Comparison of ENCODE assay signal across 1 cellular context in the genomic region with DNA sequence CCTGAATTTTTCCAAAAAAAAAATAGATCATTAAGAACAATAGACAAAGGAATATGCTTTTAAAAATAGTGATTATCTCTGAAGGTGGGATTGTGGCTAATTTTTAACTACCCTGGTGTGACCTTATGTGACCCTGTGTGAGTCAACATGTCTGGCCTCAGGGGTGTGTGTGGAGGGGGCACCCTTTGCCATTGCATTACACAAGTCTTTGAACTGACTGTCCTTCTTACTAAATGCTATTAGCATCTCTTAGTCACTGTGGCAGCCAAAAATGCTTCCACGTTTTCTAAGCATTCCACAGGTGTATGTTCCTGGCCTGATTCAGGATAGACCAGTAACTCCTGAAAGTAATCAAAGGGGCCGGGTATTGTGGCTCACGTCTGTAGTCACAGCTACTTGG.
TF ChIP-seq lines count a peak whose summit lies in the region.

No MANE protein-coding gene starts in this region.

TF ChIP-seq in HepG2, 621 proteins besides CTCF, POLR2A, EP300 and RAD21 (continued from another document and continues in another):
- no peak for TF ChIP-seq ZBTB46 (CRISPR knock-in tag; IDR thresholded peaks at IDR 0.05; ENCODE audit: borderline replicate concordance)
- no peak for TF ChIP-seq DR1 (CRISPR knock-in tag; IDR thresholded peaks at IDR 0.05)
- TF ChIP-seq ZMAT3 (CRISPR knock-in tag; conservative IDR thresholded peaks at IDR 0.05): no peak
- no peak for TF ChIP-seq PITX1 (CRISPR knock-in tag; IDR thresholded peaks at IDR 0.05)
- no peak for TF ChIP-seq ZBTB21 (CRISPR knock-in tag; IDR thresholded peaks at IDR 0.05)
- peak; percentile 72 for TF ChIP-seq SALL1 (CRISPR knock-in tag; IDR thresholded peaks at IDR 0.05)
- peak; percentile 62; the same call in 1 of the 2 replicates for TF ChIP-seq CREM (IDR thresholded peaks at IDR 0.05)
- TF ChIP-seq CREM (CRISPR knock-in tag; IDR thresholded peaks at IDR 0.05): no peak
- no peak for TF ChIP-seq NFYB (CRISPR knock-in tag; IDR thresholded peaks at IDR 0.05)
- no peak for TF ChIP-seq U2AF1 (optimal IDR thresholded peaks at IDR 0.05; ENCODE audit: low read depth, low read length)
- TF ChIP-seq, protein P1, sequence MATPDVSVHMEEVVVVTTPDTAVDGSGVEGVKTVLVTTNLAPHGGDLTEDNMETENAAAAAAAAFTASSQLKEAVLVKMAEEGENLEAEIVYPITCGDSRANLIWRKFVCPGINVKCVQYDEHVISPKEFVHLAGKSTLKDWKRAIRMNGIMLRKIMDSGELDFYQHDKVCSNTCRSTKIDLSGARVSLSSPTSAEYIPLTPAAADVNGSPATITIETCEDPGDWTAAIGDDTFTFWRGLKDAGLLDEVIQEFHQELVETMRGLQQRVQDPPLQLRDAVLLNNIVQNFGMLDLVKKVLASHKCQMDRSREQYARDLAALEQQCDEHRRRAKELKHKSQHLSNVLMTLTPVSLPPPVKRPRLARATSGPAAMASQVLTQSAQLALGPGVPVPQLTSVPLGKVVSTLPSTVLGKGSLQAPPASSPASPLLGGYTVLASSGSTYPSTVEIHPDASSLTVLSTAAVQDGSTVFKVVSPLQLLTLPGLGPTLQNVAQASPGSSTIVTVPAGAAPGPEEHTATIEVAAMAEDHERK (CRISPR knock-in tag; IDR thresholded peaks at IDR 0.05; ENCODE audit: low read depth): no peak
- TF ChIP-seq SMAD9 (CRISPR knock-in tag; IDR thresholded peaks at IDR 0.05): no peak
- TF ChIP-seq ZNF564 (CRISPR knock-in tag; IDR thresholded peaks at IDR 0.05): no peak
- TF ChIP-seq ZSCAN21 (CRISPR knock-in tag; IDR thresholded peaks at IDR 0.05; ENCODE audit: borderline replicate concordance): no peak
- no peak for TF ChIP-seq RBAK (CRISPR knock-in tag; IDR thresholded peaks at IDR 0.05)
- no peak for TF ChIP-seq PLSCR1 (CRISPR knock-in tag; IDR thresholded peaks at IDR 0.05; ENCODE audit: borderline replicate concordance)
- TF ChIP-seq, protein P2, sequence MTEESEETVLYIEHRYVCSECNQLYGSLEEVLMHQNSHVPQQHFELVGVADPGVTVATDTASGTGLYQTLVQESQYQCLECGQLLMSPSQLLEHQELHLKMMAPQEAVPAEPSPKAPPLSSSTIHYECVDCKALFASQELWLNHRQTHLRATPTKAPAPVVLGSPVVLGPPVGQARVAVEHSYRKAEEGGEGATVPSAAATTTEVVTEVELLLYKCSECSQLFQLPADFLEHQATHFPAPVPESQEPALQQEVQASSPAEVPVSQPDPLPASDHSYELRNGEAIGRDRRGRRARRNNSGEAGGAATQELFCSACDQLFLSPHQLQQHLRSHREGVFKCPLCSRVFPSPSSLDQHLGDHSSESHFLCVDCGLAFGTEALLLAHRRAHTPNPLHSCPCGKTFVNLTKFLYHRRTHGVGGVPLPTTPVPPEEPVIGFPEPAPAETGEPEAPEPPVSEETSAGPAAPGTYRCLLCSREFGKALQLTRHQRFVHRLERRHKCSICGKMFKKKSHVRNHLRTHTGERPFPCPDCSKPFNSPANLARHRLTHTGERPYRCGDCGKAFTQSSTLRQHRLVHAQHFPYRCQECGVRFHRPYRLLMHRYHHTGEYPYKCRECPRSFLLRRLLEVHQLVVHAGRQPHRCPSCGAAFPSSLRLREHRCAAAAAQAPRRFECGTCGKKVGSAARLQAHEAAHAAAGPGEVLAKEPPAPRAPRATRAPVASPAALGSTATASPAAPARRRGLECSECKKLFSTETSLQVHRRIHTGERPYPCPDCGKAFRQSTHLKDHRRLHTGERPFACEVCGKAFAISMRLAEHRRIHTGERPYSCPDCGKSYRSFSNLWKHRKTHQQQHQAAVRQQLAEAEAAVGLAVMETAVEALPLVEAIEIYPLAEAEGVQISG (CRISPR knock-in tag; IDR thresholded peaks at IDR 0.05): 0 out of 2 replicates have a peak, but pooled peaks have one; percentile 21
- TF ChIP-seq ZNF343 (CRISPR knock-in tag; IDR thresholded peaks at IDR 0.05): no peak
- TF ChIP-seq ZMYM2 (CRISPR knock-in tag; IDR thresholded peaks at IDR 0.05): no peak
- TF ChIP-seq REL (CRISPR knock-in tag; conservative IDR thresholded peaks at IDR 0.05): no peak
- no peak for TF ChIP-seq TCF7L2 (IDR thresholded peaks at IDR 0.05; ENCODE audit: low read depth, low read length)
- 0 out of 2 replicates have a peak, but pooled peaks have one; percentile 45 for TF ChIP-seq POGZ (CRISPR knock-in tag; IDR thresholded peaks at IDR 0.05)
- no peak for TF ChIP-seq FUBP1 (CRISPR knock-in tag; IDR thresholded peaks at IDR 0.05; ENCODE audit: borderline replicate concordance)
- no peak for TF ChIP-seq CENPBD1 (CRISPR knock-in tag; IDR thresholded peaks at IDR 0.05; ENCODE audit: borderline replicate concordance, low read depth)
- TF ChIP-seq FOSL1 (CRISPR knock-in tag; IDR thresholded peaks at IDR 0.05; ENCODE audit: borderline replicate concordance): peak; percentile 45; the same call in 1 of the 2 replicates
- no peak for TF ChIP-seq LRRFIP1 (CRISPR knock-in tag; conservative IDR thresholded peaks at IDR 0.05)
- 0 out of 2 replicates have a peak, but pooled peaks have one; percentile 37 for TF ChIP-seq IRF2 (CRISPR knock-in tag; IDR thresholded peaks at IDR 0.05)
- no peak for TF ChIP-seq HNRNPL (IDR thresholded peaks at IDR 0.05; ENCODE audit: low read depth, low read length)
- TF ChIP-seq CEBPG (CRISPR knock-in tag; IDR thresholded peaks at IDR 0.05): peak; percentile 82
- peak; percentile 13; the same call in 1 of the 2 replicates for TF ChIP-seq HOXA3 (CRISPR knock-in tag; IDR thresholded peaks at IDR 0.05)
- TF ChIP-seq ZSCAN30 (CRISPR knock-in tag; IDR thresholded peaks at IDR 0.05): no peak
- no peak for TF ChIP-seq ARID2 (CRISPR knock-in tag; IDR thresholded peaks at IDR 0.05; ENCODE audit: borderline replicate concordance)
- no peak for TF ChIP-seq ZNF367 (CRISPR knock-in tag; IDR thresholded peaks at IDR 0.05; ENCODE audit: borderline replicate concordance)
- no peak for TF ChIP-seq ZNF441 (CRISPR knock-in tag; IDR thresholded peaks at IDR 0.05; ENCODE audit: borderline replicate concordance)
- TF ChIP-seq HMG20B (CRISPR knock-in tag; conservative IDR thresholded peaks at IDR 0.05): no peak
- no peak for TF ChIP-seq ARNT (IDR thresholded peaks at IDR 0.05)
- TF ChIP-seq TP53 (CRISPR knock-in tag; conservative IDR thresholded peaks at IDR 0.05): no peak
- no peak for TF ChIP-seq RBFOX2 (IDR thresholded peaks at IDR 0.05; ENCODE audit: low read depth, low read length)
- no peak for TF ChIP-seq NONO (IDR thresholded peaks at IDR 0.05)
- TF ChIP-seq NONO (CRISPR knock-in tag; conservative IDR thresholded peaks at IDR 0.05): no peak
- no peak for TF ChIP-seq HMGXB4 (CRISPR knock-in tag; IDR thresholded peaks at IDR 0.05; ENCODE audit: borderline replicate concordance in 1 of 2, low read depth in 1 of 2)
